ENCODE assay signal across 7 cellular contexts in the genomic region with DNA sequence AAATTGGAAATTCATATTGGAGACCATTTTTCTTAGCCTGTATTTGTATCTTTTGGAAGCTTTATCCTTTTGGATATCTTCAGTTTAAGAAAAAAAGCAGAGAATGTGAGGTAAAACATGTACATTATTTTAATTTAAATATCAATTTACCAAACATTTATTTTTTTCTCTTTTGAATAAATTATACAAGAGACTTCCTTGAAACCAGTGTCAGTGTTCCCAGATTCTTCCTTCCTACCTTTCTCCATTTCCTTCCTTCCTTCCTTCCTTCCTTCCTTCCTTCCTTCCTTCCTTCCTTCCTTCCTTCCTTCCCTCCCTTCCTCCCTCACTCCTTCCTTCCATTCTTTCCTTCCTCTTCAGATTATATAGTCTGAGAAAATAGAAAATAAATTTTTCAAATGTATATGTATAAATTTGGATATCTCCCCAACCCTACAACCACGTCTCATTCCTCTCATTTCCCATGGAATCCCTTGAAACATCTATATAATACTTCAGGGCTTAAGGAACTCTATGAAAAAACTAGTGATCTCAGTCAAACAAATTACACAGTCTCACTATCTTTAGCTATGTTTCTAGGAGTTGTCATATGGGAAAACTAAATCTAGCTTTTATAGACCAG.
"Had no signal": no experiment of that assay in that cellular context is flagged by ENCODE, and none has a peak within 500 bp of the region (broad histone marks: within the 10 kb centered on the region; RNA-seq: fewer than 3 reads in every experiment).

No MANE protein-coding gene starts in this region.

- H3K9ac ChIP-seq: GM23248 had no signal

- FAIRE-seq: HTR-8/SVneo had no signal

- ATAC-seq: HCT116 had no signal

- H3K27ac ChIP-seq: GM23248 had no signal

- H3K36me3 ChIP-seq: HAP-1 had no signal

- DNase-seq: GM23248, GOT3, H7, KG1 had no signal

- H3K4me3 ChIP-seq: GM23248, HAP-1 had no signal

- H3K9me3 ChIP-seq: HAP-1 had no signal

- H3K4me1 ChIP-seq: HAP-1 had no signal

- H2AFZ ChIP-seq: GM23248 had no signal
